In the genomic region with DNA sequence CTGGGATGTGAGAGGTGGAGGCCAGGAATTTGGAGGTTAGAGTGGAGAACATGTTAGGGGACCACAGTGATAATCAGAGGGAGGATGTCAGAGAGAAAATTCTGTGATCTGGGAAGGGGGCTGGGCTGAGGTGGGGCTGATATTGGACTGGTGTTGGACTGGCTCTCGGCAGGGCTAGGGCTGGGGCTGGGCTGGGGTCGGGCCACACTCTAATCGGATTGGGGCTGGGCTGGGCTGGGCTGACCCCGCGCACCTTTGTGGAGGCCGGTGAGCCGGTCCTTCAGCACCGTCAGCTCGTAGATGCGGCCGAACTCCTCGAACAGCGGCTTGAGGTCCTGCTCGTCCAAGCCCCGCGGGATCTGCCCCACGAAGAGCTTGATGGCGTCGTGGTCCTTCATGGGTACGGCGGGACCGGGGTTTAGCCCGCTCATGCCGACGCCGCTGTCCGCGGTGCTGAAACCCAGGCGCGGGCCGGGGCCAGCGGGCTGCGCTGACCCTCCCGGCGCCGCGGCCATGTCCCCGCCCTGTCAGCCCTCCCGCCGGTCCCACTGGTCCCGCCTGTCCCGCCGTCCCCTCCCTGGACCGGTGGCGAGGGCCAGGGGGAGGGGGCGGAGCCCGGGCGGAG, we compare ENCODE assay signal across 8 cellular contexts. TPM values are rescaled to one million over a fixed set of nuclear protein-coding genes. Genes with fewer than 3 reads are reported as not detected.
DNase-seq lines count a peak whose midpoint lies in the region; ATAC-seq, FAIRE-seq and TF ChIP-seq lines count a peak whose summit lies in the region.

No MANE protein-coding gene starts in this region.

- TF ChIP-seq CTCF in VCaP (conservative IDR thresholded peaks at IDR 0.05) (no peak), cardiac fibroblast (IDR thresholded peaks at IDR 0.05; ENCODE audit: low read depth, low read length) (no peak)

- ATAC-seq in HG03175 (IDR thresholded peaks at IDR 0.05; ENCODE audit: unreplicated experiment) (peak; percentile 13), left colon (peak; percentile 84), HG03025 (IDR thresholded peaks at IDR 0.05; ENCODE audit: low FRiP score, unreplicated experiment) (no peak)

- peak overlapping the region; percentile 75 for H3K27ac ChIP-seq in VCaP

- DNase-seq in GM12892 (ENCODE audit: insufficient read length) (peak; percentile 37), cardiac fibroblast (ENCODE audit: low read depth in 2 of 2) (peak; percentile 43 to 67), left colon (peak; percentile 32 to 75), NCI-H2227 (lab: John Stamatoyannopoulos, UW; ENCODE audit: unreplicated experiment) (no peak)
- peak in 2 of 3 donors; percentile 20 to 36 for DNase-seq in stimulated activated CD4-positive, alpha-beta T cell treated with anti-CD3 and anti-CD28 coated beads, TNF-alpha, amount 100 ng/mL, for 48 hours (ENCODE audit: low read depth in 3 of 3)

- TF ChIP-seq POLR2A in GM12892 (IDR thresholded peaks at IDR 0.05; ENCODE audit: low read depth, low read length) = no peak

- intact Hi-C loops in left colon (cut with DNase I, micrococcal nuclease) = loop anchor here in 1 of 2 donors (10.0 kb wide), 1 partner anchor 265 kb away; no protein-coding TSS in a partner anchor

- H3K4me3 ChIP-seq in cardiac fibroblast (replicated peaks in 1 of 2; ENCODE audit: low read depth in 2 of 2, low read length in 2 of 2) = peak overlapping the region in 1 of 2 donors; percentile 62

- no peak for FAIRE-seq in GM12892 (lab: Jason Lieb, UNC)

RNA-seq across cellular contexts. Expression of gene CELF6, which starts 0.5 kb away (rescaled TPM):
- polyA plus RNA-seq in GM12892 (2012; ENCODE audit: missing spikeins) = 1.2 TPM
- total RNA-seq in left colon = 1 to 10 TPM; 1.1 to 1.2 TPM

RNA-seq across cellular contexts. Expression of gene PARP6, which starts 47.1 kb away (rescaled TPM):
- polyA plus RNA-seq in GM12892 (2012; ENCODE audit: missing spikeins) = 43.7 TPM
- 10 to 100 TPM; 39.1 to 40.8 TPM for total RNA-seq in left colon

RNA-seq across cellular contexts. Expression of gene HEXA, which starts 56.3 kb away (rescaled TPM):
- polyA plus RNA-seq in GM12892 (2012; ENCODE audit: missing spikeins) = 61.6 TPM
- total RNA-seq in left colon = 100 to 1,000 TPM in 1 of 2 donors, 10 to 100 TPM in 1; 91.4 to 107 TPM
